ENCODE assay signal across 8 cellular contexts in the genomic region with DNA sequence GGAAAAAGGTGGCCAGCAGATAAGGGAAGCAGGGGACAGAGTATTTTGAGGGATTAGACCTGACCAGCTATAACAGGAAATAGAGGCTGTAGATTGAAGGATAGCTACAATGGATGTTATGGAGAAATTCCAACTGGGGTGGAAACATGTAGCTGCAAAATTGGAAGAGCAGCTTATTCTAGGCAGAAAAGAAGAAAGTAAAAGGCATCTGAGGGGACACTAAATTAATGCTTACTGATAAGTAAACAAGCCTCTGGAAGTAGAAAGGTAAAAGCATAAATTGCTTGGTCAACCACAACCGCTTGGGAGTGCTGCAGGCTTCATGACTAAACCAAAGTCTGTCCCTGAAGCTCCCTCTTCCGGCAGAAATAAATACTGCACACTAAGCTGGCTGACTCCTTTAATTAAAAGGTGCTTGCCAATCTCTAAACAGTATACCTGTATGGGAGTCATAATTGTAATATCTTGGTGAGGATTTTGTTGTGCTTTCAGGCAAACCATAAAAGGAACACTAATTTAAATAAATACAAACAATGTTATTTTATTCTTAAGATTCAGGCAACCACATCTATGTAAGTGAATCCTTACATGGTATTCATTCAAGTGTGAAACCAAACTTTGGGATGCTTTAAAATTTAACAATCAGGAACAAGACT. TPM values are rescaled to one million over a fixed set of nuclear protein-coding genes. Genes with fewer than 3 reads are reported as not detected.
DNase-seq lines count a peak whose midpoint lies in the region; ATAC-seq and TF ChIP-seq lines count a peak whose summit lies in the region.

No MANE protein-coding gene starts in this region.

- H3K4me3 Mint-ChIP-seq in T-helper 2 cell treated with Interferon-gamma antibody and Interleukin-4, amounts not matched to agents 5 μg/mL and 100 μg/mL, for 36 hours: no peak overlapping the region

- intact Hi-C loops in left colon (cut with DNase I, micrococcal nuclease): no loop called here

- TF ChIP-seq CTCF in cardiac fibroblast (IDR thresholded peaks at IDR 0.05; ENCODE audit: low read depth, low read length): peak; percentile 96

- no peak overlapping the region for H3K4me3 ChIP-seq in cardiac fibroblast (replicated peaks in 1 of 2; ENCODE audit: low read depth in 2 of 2, low read length in 2 of 2)

- ATAC-seq in GM18520 (IDR thresholded peaks at IDR 0.05; ENCODE audit: unreplicated experiment): peak; percentile 40
- peak; percentile 51 for ATAC-seq in HG03095 (IDR thresholded peaks at IDR 0.05; ENCODE audit: unreplicated experiment)
- ATAC-seq in left colon: peak; percentile 62
- no peak for ATAC-seq in HG02571 (IDR thresholded peaks at IDR 0.05; ENCODE audit: unreplicated experiment)

- peaks cover 21% of the 10 kb centered on the region for H3K36me3 Mint-ChIP-seq in T-helper 2 cell treated with Interferon-gamma antibody and Interleukin-4, amounts not matched to agents 5 μg/mL and 100 μg/mL, for 36 hours (ENCODE audit: low read depth)

- H3K27me3 Mint-ChIP-seq in T-helper 2 cell treated with Interferon-gamma antibody and Interleukin-4, amounts not matched to agents 5 μg/mL and 100 μg/mL, for 36 hours (ENCODE audit: low read depth): no peaks in the 10 kb centered on the region

- DNase-seq in T-helper 2 cell treated with Interferon-gamma antibody and Interleukin-4, amounts not matched to agents 5 μg/mL and 100 μg/mL, for 36 hours (ENCODE audit: low spot score): peak; percentile 81
- DNase-seq in cardiac fibroblast (ENCODE audit: low read depth in 2 of 2) (peak; percentile 93 to 96), left colon (peak; percentile 93), DMS79 treated with DMSO at 0.1 percent for 48 hours (lab: John Stamatoyannopoulos, UW) (no peak)
- peak; percentile 73 to 93 (median 79) for DNase-seq in stimulated activated CD4-positive, alpha-beta T cell treated with anti-CD3 and anti-CD28 coated beads, TNF-alpha, amount 100 ng/mL, for 24 hours (ENCODE audit: low read depth in 3 of 3)

- no peaks in the 10 kb centered on the region for H3K9me3 Mint-ChIP-seq in T-helper 2 cell treated with Interferon-gamma antibody and Interleukin-4, amounts not matched to agents 5 μg/mL and 100 μg/mL, for 36 hours

- H3K27ac Mint-ChIP-seq in T-helper 2 cell treated with Interferon-gamma antibody and Interleukin-4, amounts not matched to agents 5 μg/mL and 100 μg/mL, for 36 hours: peak overlapping the region; percentile 3

- H3K4me1 Mint-ChIP-seq in T-helper 2 cell treated with Interferon-gamma antibody and Interleukin-4, amounts not matched to agents 5 μg/mL and 100 μg/mL, for 36 hours (ENCODE audit: low read depth): peaks cover 25% of the 10 kb centered on the region

RNA-seq across cellular contexts. Expression of a gene that starts 7.7 kb away (rescaled TPM):
- total RNA-seq in left colon: 1,000 to 10,000 TPM; 1,187 to 1,359 TPM

RNA-seq across cellular contexts. Expression of a gene that starts 43.1 kb away (rescaled TPM):
- total RNA-seq in left colon: 10 to 100 TPM; 39.1 to 66.1 TPM
